Comparison of ENCODE assay signal across 8 cellular contexts in the genomic region with DNA sequence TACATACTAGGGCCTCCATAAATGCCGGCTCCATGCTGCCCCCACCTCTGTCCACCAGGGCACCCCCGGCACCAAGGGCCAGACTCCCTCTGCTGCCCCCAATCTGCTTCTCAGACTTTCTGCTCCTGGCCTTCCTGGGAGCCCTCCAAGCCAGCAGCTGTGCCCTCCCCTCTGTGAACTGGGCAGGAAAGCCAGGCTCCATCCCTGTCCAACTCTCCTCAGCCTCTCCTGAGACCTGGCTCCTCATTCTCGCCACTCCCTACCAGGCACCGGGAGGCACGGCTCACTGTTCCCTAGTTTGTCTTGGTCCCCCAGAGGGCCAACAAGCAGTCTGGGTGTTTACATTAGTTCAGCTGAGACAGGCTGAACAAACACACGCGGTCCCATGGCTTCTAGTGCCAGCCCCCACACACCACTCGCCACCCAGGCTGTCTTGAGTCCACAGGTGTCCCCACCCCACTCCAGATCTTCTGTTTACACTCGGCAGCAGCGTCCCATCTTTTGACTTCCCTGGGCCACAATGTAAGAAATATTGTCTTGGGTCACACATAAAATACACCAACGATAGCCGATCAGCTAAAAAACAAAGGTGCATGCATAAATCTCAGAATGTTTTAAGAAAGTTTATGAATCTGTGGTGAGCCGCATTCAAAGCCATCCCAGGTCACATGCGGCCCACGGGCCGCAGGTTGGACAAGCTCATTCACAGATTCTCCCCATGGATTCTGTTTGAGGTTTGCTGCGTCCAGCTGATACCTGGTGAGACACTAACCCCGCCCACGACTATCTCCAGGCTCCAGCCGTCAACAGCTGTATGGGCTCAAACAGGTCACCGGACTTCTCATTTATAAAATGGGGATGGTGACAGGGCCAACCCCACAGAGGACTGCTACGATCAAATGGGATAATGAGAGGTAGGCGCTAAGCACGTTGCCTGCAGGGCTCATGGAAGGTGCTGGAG. TPM values are rescaled to one million over a fixed set of nuclear protein-coding genes. Genes with fewer than 3 reads are reported as not detected.
DNase-seq lines count a peak whose midpoint lies in the region; TF ChIP-seq lines count a peak whose summit lies in the region.

No MANE protein-coding gene starts in this region.

- TF ChIP-seq CTCF in AG04450 (IDR thresholded peaks at IDR 0.05; ENCODE audit: low read depth, low read length) = peak; percentile 36
- TF ChIP-seq CTCF in endothelial cell (IDR thresholded peaks at IDR 0.05; ENCODE audit: unreplicated experiment) = no peak
- no peak for TF ChIP-seq CTCF in nephron progenitor cell (IDR thresholded peaks at IDR 0.05)

- no peaks in the 10 kb centered on the region for H3K27me3 ChIP-seq in AG04450 (ENCODE audit: control insufficient read depth, insufficient read depth, low read length)

- POLR2A ChIA-PET in AG04450 (lab: Yijun Ruan, JAX) = interaction anchor here (0.6 to 1.1 kb wide), 5 partner anchors 16 to 319 kb away, joined by 3 to 5 read pairs (median 3); no protein-coding TSS in a partner anchor

- H3K27ac ChIP-seq in AG04450 (ENCODE audit: low read depth, low read length) = peak overlapping the region; percentile 68

- H3K4me3 Mint-ChIP-seq in endothelial cell (ENCODE audit: unreplicated experiment) = peak overlapping the region; percentile 22
- peak overlapping the region; percentile 30 for H3K4me3 Mint-ChIP-seq in nephron progenitor cell

- no peaks in the 10 kb centered on the region for H3K9me3 Mint-ChIP-seq in endothelial cell (ENCODE audit: unreplicated experiment)
- H3K9me3 Mint-ChIP-seq in nephron progenitor cell = no peaks in the 10 kb centered on the region

- no peaks in the 10 kb centered on the region for H3K9me3 ChIP-seq in AG04450 (ENCODE audit: control insufficient read depth, insufficient read depth, low read length)

- CTCF ChIA-PET in AG04450 (lab: Charles Lee) = interaction anchor here (0.6 to 2.4 kb wide), 4 partner anchors 14 to 65 kb away, joined by 3 to 9 read pairs (median 4); no protein-coding TSS in a partner anchor

- DNase-seq in AG04450 (ENCODE audit: low read depth, low spot score) = no peak
- DNase-seq in NCI-H69 (lab: John Stamatoyannopoulos, UW) = peak; percentile 86
- no peak for DNase-seq in endothelial cell (ENCODE audit: low spot score)
- DNase-seq in nephron progenitor cell = no peak
- no peak for DNase-seq in stimulated activated CD4-positive, alpha-beta T cell treated with anti-CD3 and anti-CD28 coated beads, Interleukin-12 subunit alpha, Interleukin-12 subunit beta, amount 100 ng/mL, for 4 hours
- no peak for DNase-seq in HCEC 1CT
- no peak for DNase-seq in Ammon's horn (ENCODE audit: low spot score)
- DNase-seq in stimulated activated naive CD4-positive, alpha-beta T cell treated with Interleukin-2 at 50 U/mL for 16 hours (lab: John Stamatoyannopoulos, UW) = no peak

- H3K4me1 Mint-ChIP-seq in endothelial cell (ENCODE audit: unreplicated experiment) (peaks cover 76% of the 10 kb centered on the region), nephron progenitor cell (peaks cover 90% of the 10 kb centered on the region)

- H3K27me3 Mint-ChIP-seq in endothelial cell (ENCODE audit: unreplicated experiment) (peaks cover 7% of the 10 kb centered on the region), nephron progenitor cell (ENCODE audit: low read depth, poor library complexity) (peaks cover 7% of the 10 kb centered on the region)

- H3K36me3 Mint-ChIP-seq in endothelial cell (ENCODE audit: low read depth, unreplicated experiment) (peaks cover 11% of the 10 kb centered on the region), nephron progenitor cell (ENCODE audit: low read depth) (no peaks in the 10 kb centered on the region)

- no peak overlapping the region for H3K4me3 ChIP-seq in AG04450 (ENCODE audit: low read depth, low read length)

- H3K27ac Mint-ChIP-seq in endothelial cell (ENCODE audit: unreplicated experiment) (peak overlapping the region; percentile 72), nephron progenitor cell (peak overlapping the region; percentile 89)

RNA-seq across cellular contexts. Expression of a gene that starts 29.5 kb away (rescaled TPM):
- 145 and 161 TPM in 2 replicates for polyA plus RNA-seq in AG04450 (2011; rRNA removed)
- polyA minus RNA-seq in AG04450 (2011; rRNA and poly(A)+ RNA removed) = 84.2 and 92.4 TPM in 2 replicates
- total RNA-seq in endothelial cell (ENCODE audit: unreplicated experiment) = 328 TPM
